Comparison of ENCODE assay signal across 14 cellular contexts in genomic region chr13:78409172-78409571, GRCh38.
DNase-seq lines count a peak whose midpoint lies in the region; ATAC-seq, FAIRE-seq and TF ChIP-seq lines count a peak whose summit lies in the region.
"Had no signal": no experiment of that assay in that cellular context is flagged by ENCODE, and none has a peak within 500 bp of the region (broad histone marks: within the 10 kb centered on the region; RNA-seq: fewer than 3 reads in every experiment).

No MANE protein-coding gene starts in this region.

- DNase-seq in RPMI8226 (peak; percentile 2), NCI-H1930 (lab: John Stamatoyannopoulos, UW) (no peak), H54 (ENCODE audit: insufficient read length, low spot score) (no peak), upper lobe of right lung (no peak)
- DNase-seq: activated CD8-positive, alpha-beta memory T cell treated with anti-CD3 and anti-CD28 coated beads, Interleukin-2, amount 10 ng/mL, durations not matched to agents 7 days and 5 days; BE2C; NCI-H345; stimulated activated CD4-positive, alpha-beta T cell treated with anti-CD3 and anti-CD28 coated beads, Interleukin-1b, Interleukin-23, amount 100 ng/mL, for 48 hours had no signal

- no peaks in the 10 kb centered on the region for H3K9me3 ChIP-seq in upper lobe of right lung
- H3K9me3 ChIP-seq: BE2C had no signal

- no peak overlapping the region for H3K4me3 ChIP-seq in upper lobe of right lung

- no peaks in the 10 kb centered on the region for H3K36me3 ChIP-seq in upper lobe of right lung
- H3K36me3 ChIP-seq: BE2C had no signal

- H3K27me3 ChIP-seq in upper lobe of right lung, result no peaks in the 10 kb centered on the region
- H3K27me3 ChIP-seq: BE2C had no signal

- no peaks in the 10 kb centered on the region for H3K4me1 ChIP-seq in upper lobe of right lung
- H3K4me1 ChIP-seq: BE2C had no signal

- no peak for TF ChIP-seq POLR2A in H54 (IDR thresholded peaks at IDR 0.05; ENCODE audit: low read depth, low read length)

- no peak overlapping the region for H3K27ac ChIP-seq in upper lobe of right lung

- ATAC-seq in GM18858 (IDR thresholded peaks at IDR 0.05; ENCODE audit: unreplicated experiment) (peak; percentile 72), GM21529 (IDR thresholded peaks at IDR 0.05; ENCODE audit: unreplicated experiment) (peak; percentile 71), HG03103 (IDR thresholded peaks at IDR 0.05; ENCODE audit: low read depth, unreplicated experiment) (peak; percentile 49), upper lobe of right lung (no peak), HG03571 (IDR thresholded peaks at IDR 0.05; ENCODE audit: unreplicated experiment) (no peak)
- ATAC-seq: activated CD8-positive, alpha-beta memory T cell treated with anti-CD3 and anti-CD28 coated beads, Interleukin-2, amount 10 ng/mL, durations not matched to agents 7 days and 5 days; stimulated activated memory B cell treated with anti-CD40 and anti-IgM and Interleukin-4, amounts not matched to agents 10 μg/mL and 1 μg/mL and 100 μg/mL, for 72 hours had no signal

- intact Hi-C loops in upper lobe of right lung (cut with DNase I), result no loop called here

- FAIRE-seq in H54 (lab: Jason Lieb, UNC), result no peak
- FAIRE-seq: RCC 7860 had no signal

- no peak for TF ChIP-seq CTCF in upper lobe of right lung (IDR thresholded peaks at IDR 0.05)

Comparison
In these comparisons a context has a peak if more than half of its experiments do, and no peak if none do; other contexts are left out.
1. ATAC-seq: peak in GM18858 (single experiment), GM21529 (single experiment) and HG03103 (single experiment); none in upper lobe of right lung (single experiment) and HG03571 (single experiment).